In genomic region chr2:164761201-164761600, GRCh38 we compare ENCODE assay signal across 8 cellular contexts.
A peak's percentile ranks its signal among the peaks of the same experiment; 100 is the strongest.
DNase-seq lines count a peak whose midpoint lies in the region; ATAC-seq and TF ChIP-seq lines count a peak whose summit lies in the region.
"Not testable (repeated sequence)": the region's sequence is repeated elsewhere in the genome, so short reads cannot be mapped to it uniquely, and the experiment has no call there.

No MANE protein-coding gene starts in this region.

- not testable (repeated sequence) for H3K9me3 ChIP-seq in DOHH2 (ENCODE audit: control insufficient read depth, insufficient read depth, low read length)

- H3F3A ChIP-seq in DOHH2 (ENCODE audit: control insufficient read depth, insufficient read depth): not testable (repeated sequence)

- H3K27ac Mint-ChIP-seq in activated naive CD4-positive, alpha-beta T cell treated with anti-CD3 and anti-CD28 coated beads for 36 hours: not testable (repeated sequence)

- H3K9me2 ChIP-seq in DOHH2 (replicated peaks; ENCODE audit: control insufficient read depth, low read length): not testable (repeated sequence)

- ATAC-seq in GM18870 (IDR thresholded peaks at IDR 0.05; ENCODE audit: unreplicated experiment): peak; percentile 100
- ATAC-seq in GM21381 (IDR thresholded peaks at IDR 0.05; ENCODE audit: unreplicated experiment): peak; percentile 97
- peak; percentile 99 for ATAC-seq in HG02798 (IDR thresholded peaks at IDR 0.05; ENCODE audit: poor library complexity, unreplicated experiment)
- ATAC-seq in HG03175 (IDR thresholded peaks at IDR 0.05; ENCODE audit: unreplicated experiment): peak; percentile 100

- H3K27me3 ChIP-seq in DOHH2 (ENCODE audit: control insufficient read depth, low read length): not testable (repeated sequence)

- not testable (repeated sequence) for H3K27me3 Mint-ChIP-seq in activated naive CD4-positive, alpha-beta T cell treated with anti-CD3 and anti-CD28 coated beads for 36 hours (ENCODE audit: low read depth)

- H3K79me2 ChIP-seq in DOHH2 (ENCODE audit: control insufficient read depth, low read length): peaks cover 30% of the 10 kb centered on the region

- H4K20me1 ChIP-seq in DOHH2 (ENCODE audit: control insufficient read depth, insufficient read depth, low read depth, low read length): not testable (repeated sequence)

- not testable (repeated sequence) for H3K4me1 Mint-ChIP-seq in activated naive CD4-positive, alpha-beta T cell treated with anti-CD3 and anti-CD28 coated beads for 36 hours (ENCODE audit: low read depth)

- H3K9me3 Mint-ChIP-seq in activated naive CD4-positive, alpha-beta T cell treated with anti-CD3 and anti-CD28 coated beads for 36 hours: not testable (repeated sequence)

- not testable (repeated sequence) for TF ChIP-seq CTCF in DOHH2 (IDR thresholded peaks at IDR 0.05; ENCODE audit: low read depth, low read length, poor library complexity, severe bottlenecking)

- CTCF ChIA-PET in activated naive CD4-positive, alpha-beta T cell treated with anti-CD3 and anti-CD28 coated beads for 36 hours (lab: Charles Lee): not testable (repeated sequence)

- H3K36me3 ChIP-seq in DOHH2 (ENCODE audit: control insufficient read depth, low read length): not testable (repeated sequence)

- H3K27ac ChIP-seq in DOHH2 (ENCODE audit: low read depth, low read length): peak overlapping the region; percentile 78

- peak overlapping the region; percentile 68 for H3K4me3 ChIP-seq in DOHH2 (ENCODE audit: low read length)

- H3K36me3 Mint-ChIP-seq in activated naive CD4-positive, alpha-beta T cell treated with anti-CD3 and anti-CD28 coated beads for 36 hours (ENCODE audit: low read depth): not testable (repeated sequence)

- intact Hi-C loops in activated naive CD4-positive, alpha-beta T cell treated with anti-CD3 and anti-CD28 coated beads for 36 hours (cut with micrococcal nuclease): loop anchor here (1.0 to 5.0 kb wide), 3 partner anchors 21 to 149 kb away; partner anchors contain the start of gene COBLL1

- peak overlapping the region; percentile 50 for H3K4me2 ChIP-seq in DOHH2 (ENCODE audit: low read length)

- H3K4me1 ChIP-seq in DOHH2 (ENCODE audit: control insufficient read depth, low read length): peaks cover 65% of the 10 kb centered on the region

- H3K4me3 Mint-ChIP-seq in activated naive CD4-positive, alpha-beta T cell treated with anti-CD3 and anti-CD28 coated beads for 36 hours: not testable (repeated sequence)

- peak; percentile 25 for DNase-seq in NCI-H2171 treated with DMSO at 0.1 percent for 48 hours (lab: John Stamatoyannopoulos, UW)
- peak; percentile 41 for DNase-seq in activated naive CD4-positive, alpha-beta T cell treated with anti-CD3 and anti-CD28 coated beads for 36 hours
- DNase-seq in renal cortical epithelial cell (ENCODE audit: low read depth): peak; percentile 45

Comparison
In these comparisons a context has a peak if more than half of its experiments do, and no peak if none do; other contexts are left out.
1. Peak in every context shown above with its lines: DNase-seq, ATAC-seq, H3K4me3 ChIP-seq and H3K27ac ChIP-seq.